Comparison of ENCODE assay signal across 8 cellular contexts in genomic region chr5:65925094-65925600, GRCh38. TPM values are rescaled to one million over a fixed set of nuclear protein-coding genes. Genes with fewer than 3 reads are reported as not detected.
DNase-seq lines count a peak whose midpoint lies in the region; ATAC-seq and TF ChIP-seq lines count a peak whose summit lies in the region.

No MANE protein-coding gene starts in this region.

- H3K4me1 Mint-ChIP-seq in CD8-positive, alpha-beta memory T cell, result peaks cover 32 to 47% (median 47%) of the 10 kb centered on the region in 3 donors
- H3K4me1 Mint-ChIP-seq in activated T-cell treated with anti-CD3 and anti-CD28 coated beads, Interleukin-2, amount 50 U/mL, for 72 hours (ENCODE audit: low read depth), result peaks cover 27% of the 10 kb centered on the region
- peaks cover 14 to 31% of the 10 kb centered on the region in 2 donors for H3K4me1 Mint-ChIP-seq in natural killer cell treated with Interleukin-12 subunit alpha and Interleukin-12 subunit beta and Interleukin-15 and Interleukin-18, amount 100 ng/mL, for 72 hours (ENCODE audit: low read depth in 2 of 2)
- peaks cover 33% of the 10 kb centered on the region for H3K4me1 Mint-ChIP-seq in stimulated activated naive CD8-positive, alpha-beta T cell treated with anti-CD3 and anti-CD28 coated beads, Interleukin-15, Interleukin-2, amounts not matched to agents 100 ng/mL and 50 ng/mL, for 24 hours (ENCODE audit: low read depth)

- peak overlapping the region; percentile 90 for H2AFZ ChIP-seq in PC-9

- H3K27ac ChIP-seq in CD8-positive, alpha-beta memory T cell (ENCODE audit: low read depth, low read length), result peak overlapping the region; percentile 58
- peak overlapping the region; percentile 90 for H3K27ac ChIP-seq in PC-9

- H3K4me3 ChIP-seq in CD8-positive, alpha-beta memory T cell (ENCODE audit: low read length), result peak overlapping the region; percentile 69
- peak overlapping the region; percentile 73 for H3K4me3 ChIP-seq in PC-9

- no peaks in the 10 kb centered on the region for H3K9me2 ChIP-seq in PC-9 (ENCODE audit: insufficient read depth)

- H3K79me2 ChIP-seq in PC-9 (ENCODE audit: low read depth), result peaks cover 40% of the 10 kb centered on the region

- peak overlapping the region; percentile 85 for H3K4me2 ChIP-seq in PC-9

- H3K27ac Mint-ChIP-seq in CD8-positive, alpha-beta memory T cell, result peak overlapping the region; percentile 84 to 97 (median 90)
- H3K27ac Mint-ChIP-seq in activated T-cell treated with anti-CD3 and anti-CD28 coated beads, Interleukin-2, amount 50 U/mL, for 72 hours, result peak overlapping the region; percentile 63
- peak overlapping the region; percentile 93 to 96 for H3K27ac Mint-ChIP-seq in natural killer cell treated with Interleukin-12 subunit alpha and Interleukin-12 subunit beta and Interleukin-15 and Interleukin-18, amount 100 ng/mL, for 72 hours
- peak overlapping the region; percentile 82 for H3K27ac Mint-ChIP-seq in stimulated activated naive CD8-positive, alpha-beta T cell treated with anti-CD3 and anti-CD28 coated beads, Interleukin-15, Interleukin-2, amounts not matched to agents 100 ng/mL and 50 ng/mL, for 24 hours

- peaks cover 24% of the 10 kb centered on the region for H3F3A ChIP-seq in PC-9 (ENCODE audit: insufficient read depth, low read depth)

- no peaks in the 10 kb centered on the region for H3K27me3 ChIP-seq in CD8-positive, alpha-beta memory T cell (ENCODE audit: insufficient read depth, low read length, poor library complexity, severe bottlenecking)
- no peaks in the 10 kb centered on the region for H3K27me3 ChIP-seq in PC-9 (ENCODE audit: insufficient read depth, low read depth)

- H3K9me3 ChIP-seq in CD8-positive, alpha-beta memory T cell (ENCODE audit: low read length), result no peaks in the 10 kb centered on the region
- H3K9me3 ChIP-seq in PC-9 (ENCODE audit: insufficient read depth, low read depth), result no peaks in the 10 kb centered on the region

- DNase-seq in CD8-positive, alpha-beta memory T cell, result peak; percentile 55 to 83 (median 79)
- DNase-seq in PC-9, result peak; percentile 60 to 67
- DNase-seq in activated T-cell treated with anti-CD3 and anti-CD28 coated beads, Interleukin-2, amount 50 U/mL, for 72 hours, result peak; percentile 69 to 78
- DNase-seq in fibroblast of gingiva (ENCODE audit: low read depth), result peak; percentile 60
- DNase-seq in natural killer cell treated with Interleukin-12 subunit alpha and Interleukin-12 subunit beta and Interleukin-15 and Interleukin-18, amount 100 ng/mL, for 72 hours (ENCODE audit: low spot score), result peak; percentile 79

- peaks cover 34% of the 10 kb centered on the region for H3K4me1 ChIP-seq in CD8-positive, alpha-beta memory T cell (ENCODE audit: insufficient read depth, low read length)
- peaks cover 27% of the 10 kb centered on the region for H3K4me1 ChIP-seq in PC-9 (replicated peaks; ENCODE audit: insufficient read depth)

- CTCF ChIA-PET in CD8-positive, alpha-beta memory T cell (lab: Charles Lee), result interaction anchor here (0.9 to 1.6 kb wide), 3 partner anchors 10 to 163 kb away, joined by 3 to 4 read pairs (median 4); no protein-coding TSS in a partner anchor
- CTCF ChIA-PET in PC-9 (lab: Charles Lee), result no interaction called here

- BruUV-seq in PC-9 (replicated peaks; lab: Mats Ljungman, UMichigan), result no TSS peak

- H3K27me3 Mint-ChIP-seq in CD8-positive, alpha-beta memory T cell, result peaks cover 0 to 5% of the 10 kb centered on the region in 2 donors
- H3K27me3 Mint-ChIP-seq in activated T-cell treated with anti-CD3 and anti-CD28 coated beads, Interleukin-2, amount 50 U/mL, for 72 hours (ENCODE audit: low read depth), result no peaks in the 10 kb centered on the region
- no peaks in the 10 kb centered on the region for H3K27me3 Mint-ChIP-seq in natural killer cell treated with Interleukin-12 subunit alpha and Interleukin-12 subunit beta and Interleukin-15 and Interleukin-18, amount 100 ng/mL, for 72 hours
- H3K27me3 Mint-ChIP-seq in stimulated activated naive CD8-positive, alpha-beta T cell treated with anti-CD3 and anti-CD28 coated beads, Interleukin-15, Interleukin-2, amounts not matched to agents 100 ng/mL and 50 ng/mL, for 24 hours, result no peaks in the 10 kb centered on the region

- H3K36me3 Mint-ChIP-seq in CD8-positive, alpha-beta memory T cell, result peaks cover 0 to 31% (median 0%) of the 10 kb centered on the region in 3 donors
- H3K36me3 Mint-ChIP-seq in activated T-cell treated with anti-CD3 and anti-CD28 coated beads, Interleukin-2, amount 50 U/mL, for 72 hours (ENCODE audit: insufficient read depth in 2 of 2), result peaks cover 6 to 9% of the 10 kb centered on the region in 2 donors
- H3K36me3 Mint-ChIP-seq in natural killer cell treated with Interleukin-12 subunit alpha and Interleukin-12 subunit beta and Interleukin-15 and Interleukin-18, amount 100 ng/mL, for 72 hours, result peaks cover 11% of the 10 kb centered on the region
- peaks cover 3% of the 10 kb centered on the region for H3K36me3 Mint-ChIP-seq in stimulated activated naive CD8-positive, alpha-beta T cell treated with anti-CD3 and anti-CD28 coated beads, Interleukin-15, Interleukin-2, amounts not matched to agents 100 ng/mL and 50 ng/mL, for 24 hours (ENCODE audit: low read depth)

- no peak for TF ChIP-seq CTCF in PC-9 (conservative IDR thresholded peaks at IDR 0.05)

- H4K20me1 ChIP-seq in PC-9 (ENCODE audit: insufficient read depth), result peaks cover 18% of the 10 kb centered on the region

- H3K36me3 ChIP-seq in CD8-positive, alpha-beta memory T cell (ENCODE audit: insufficient read depth, low read length), result no peaks in the 10 kb centered on the region
- no peaks in the 10 kb centered on the region; the same call in 1 of the 2 replicates for H3K36me3 ChIP-seq in PC-9 (ENCODE audit: low read depth)

- peak; percentile 53 for ATAC-seq in GM19463 (IDR thresholded peaks at IDR 0.05; ENCODE audit: unreplicated experiment)
- ATAC-seq in HG03575 (IDR thresholded peaks at IDR 0.05; ENCODE audit: extremely low read depth, insufficient number of reproducible peaks, low FRiP score, unreplicated experiment), result peak; percentile 38
- ATAC-seq in activated T-cell treated with anti-CD3 and anti-CD28 coated beads, Interleukin-2, amount 50 U/mL, for 72 hours (replicated peaks in 1 of 2), result peak; percentile 59 to 63
- peak; percentile 63 for ATAC-seq in natural killer cell treated with Interleukin-12 subunit alpha and Interleukin-12 subunit beta and Interleukin-15 and Interleukin-18, amount 100 ng/mL, for 72 hours

- POLR2A ChIA-PET in CD8-positive, alpha-beta memory T cell (lab: Charles Lee), result interaction anchor here (0.6 to 2.3 kb wide), 8 partner anchors 44 to 362 kb away, joined by 3 to 16 read pairs (median 4); partner anchors contain the start of genes CENPK, NLN, PPWD1 and SGTB
- POLR2A ChIA-PET in PC-9 (lab: Charles Lee; ENCODE audit: unreplicated experiment), result interaction anchor here (0.6 to 2.0 kb wide), 3 partner anchors 18 to 114 kb away, joined by 4 to 22 read pairs (median 7); no protein-coding TSS in a partner anchor

- H3K9me3 Mint-ChIP-seq in CD8-positive, alpha-beta memory T cell, result no peaks in the 10 kb centered on the region
- H3K9me3 Mint-ChIP-seq in activated T-cell treated with anti-CD3 and anti-CD28 coated beads, Interleukin-2, amount 50 U/mL, for 72 hours, result no peaks in the 10 kb centered on the region
- no peaks in the 10 kb centered on the region for H3K9me3 Mint-ChIP-seq in natural killer cell treated with Interleukin-12 subunit alpha and Interleukin-12 subunit beta and Interleukin-15 and Interleukin-18, amount 100 ng/mL, for 72 hours
- no peaks in the 10 kb centered on the region for H3K9me3 Mint-ChIP-seq in stimulated activated naive CD8-positive, alpha-beta T cell treated with anti-CD3 and anti-CD28 coated beads, Interleukin-15, Interleukin-2, amounts not matched to agents 100 ng/mL and 50 ng/mL, for 24 hours

- peak overlapping the region; percentile 82 to 95 (median 88) for H3K4me3 Mint-ChIP-seq in CD8-positive, alpha-beta memory T cell
- peak overlapping the region; percentile 83 to 92 for H3K4me3 Mint-ChIP-seq in activated T-cell treated with anti-CD3 and anti-CD28 coated beads, Interleukin-2, amount 50 U/mL, for 72 hours
- H3K4me3 Mint-ChIP-seq in natural killer cell treated with Interleukin-12 subunit alpha and Interleukin-12 subunit beta and Interleukin-15 and Interleukin-18, amount 100 ng/mL, for 72 hours, result peak overlapping the region; percentile 91
- peak overlapping the region; percentile 77 for H3K4me3 Mint-ChIP-seq in stimulated activated naive CD8-positive, alpha-beta T cell treated with anti-CD3 and anti-CD28 coated beads, Interleukin-15, Interleukin-2, amounts not matched to agents 100 ng/mL and 50 ng/mL, for 24 hours

- intact Hi-C loops in PC-9 (cut with micrococcal nuclease; ENCODE audit: unreplicated experiment), result loop anchor here (1.0 to 5.0 kb wide), 4 partner anchors 40 to 203 kb away; partner anchors contain the start of genes NLN and SGTB

RNA-seq across cellular contexts. Expression of gene ERBIN, which starts 1.2 kb away (rescaled TPM):
- 10 to 100 TPM; 40.9 to 43.1 TPM for total RNA-seq in CD8-positive, alpha-beta memory T cell
- 49.0 TPM for polyA plus RNA-seq in CD8-positive, alpha-beta memory T cell
- 112 and 143 TPM in 2 replicates for total RNA-seq in PC-9 (2021)
- total RNA-seq in activated T-cell treated with anti-CD3 and anti-CD28 coated beads, Interleukin-2, amount 50 U/mL, for 72 hours, result 10 to 100 TPM; 63.6 to 64.4 TPM
- 10 to 100 TPM; 53.4 to 61.2 TPM for total RNA-seq in natural killer cell treated with Interleukin-12 subunit alpha and Interleukin-12 subunit beta and Interleukin-15 and Interleukin-18, amount 100 ng/mL, for 72 hours

Comparison
In these comparisons a context has a peak if more than half of its experiments do, and no peak if none do; other contexts are left out.
1. Peak in every context shown above with its lines: DNase-seq, ATAC-seq, H3K4me3 ChIP-seq and H3K27ac ChIP-seq.